In the genomic region with DNA sequence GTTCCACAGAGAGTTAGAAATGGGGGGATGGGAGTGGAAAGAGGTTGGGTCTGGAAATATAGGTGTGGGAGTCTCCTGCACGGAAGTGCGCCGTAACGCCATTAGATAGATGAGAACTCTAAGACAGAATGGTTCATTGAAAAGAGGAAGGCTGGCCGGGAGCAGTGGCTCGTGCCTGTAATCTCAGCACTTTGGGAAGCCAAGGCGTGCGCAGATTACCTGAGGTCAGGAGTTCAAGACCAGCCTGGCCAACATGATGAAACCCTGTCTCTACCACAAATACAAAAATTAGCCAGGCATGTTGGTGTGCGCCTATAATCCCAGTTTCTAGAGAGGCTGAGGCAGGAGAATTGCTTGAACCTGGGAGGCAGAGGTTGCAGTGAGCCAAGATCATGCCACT, we compare ENCODE assay signal across 9 cellular contexts. TPM values are rescaled to one million over a fixed set of nuclear protein-coding genes. Genes with fewer than 3 reads are reported as not detected.
"Had no signal": no experiment of that assay in that cellular context is flagged by ENCODE, and none has a peak within 500 bp of the region (broad histone marks: within the 10 kb centered on the region; RNA-seq: fewer than 3 reads in every experiment).

No MANE protein-coding gene starts in this region.

RNA-seq across cellular contexts. Expression of gene RAMP2, which starts 7.0 kb away (rescaled TPM):
- total RNA-seq: activated CD4-positive, alpha-beta memory T cell treated with anti-CD3 and anti-CD28 coated beads, Interleukin-2, amount 10 ng/mL, durations not matched to agents 7 days and 5 days; activated CD4-positive, alpha-beta T cell treated with anti-CD3 and anti-CD28 coated beads for 36 hours; activated CD4-positive, alpha-beta T cell treated with anti-CD3 and anti-CD28 coated beads, Interleukin-2, amount 10 ng/mL, durations not matched to agents 7 days and 5 days; activated CD8-positive, alpha-beta memory T cell treated with anti-CD3 and anti-CD28 coated beads, Interleukin-2, amount 10 ng/mL, durations not matched to agents 7 days and 5 days; activated CD8-positive, alpha-beta T cell treated with anti-CD3 and anti-CD28 coated beads, Interleukin-2, amount 10 ng/mL, durations not matched to agents 7 days and 5 days; activated naive CD8-positive, alpha-beta T cell treated with anti-CD3 and anti-CD28 coated beads, Interleukin-2, amount 10 ng/mL, durations not matched to agents 7 days and 5 days; activated T-helper 2 cell treated with anti-CD3 and anti-CD28 coated beads, Interferon-gamma antibody, Interleukin-2, Interleukin-4, amounts not matched to agents 10 μg/mL and 5 μg/mL and 100 μg/mL, durations not matched to agents 14 hours and 24 hours and 36 hours had no signal

RNA-seq across cellular contexts. Expression of gene WNK4, which starts 12.4 kb away (rescaled TPM):
- total RNA-seq: ascending aorta, cardiac septum had no signal
